ENCODE assay signal across 12 cellular contexts in the genomic region with DNA sequence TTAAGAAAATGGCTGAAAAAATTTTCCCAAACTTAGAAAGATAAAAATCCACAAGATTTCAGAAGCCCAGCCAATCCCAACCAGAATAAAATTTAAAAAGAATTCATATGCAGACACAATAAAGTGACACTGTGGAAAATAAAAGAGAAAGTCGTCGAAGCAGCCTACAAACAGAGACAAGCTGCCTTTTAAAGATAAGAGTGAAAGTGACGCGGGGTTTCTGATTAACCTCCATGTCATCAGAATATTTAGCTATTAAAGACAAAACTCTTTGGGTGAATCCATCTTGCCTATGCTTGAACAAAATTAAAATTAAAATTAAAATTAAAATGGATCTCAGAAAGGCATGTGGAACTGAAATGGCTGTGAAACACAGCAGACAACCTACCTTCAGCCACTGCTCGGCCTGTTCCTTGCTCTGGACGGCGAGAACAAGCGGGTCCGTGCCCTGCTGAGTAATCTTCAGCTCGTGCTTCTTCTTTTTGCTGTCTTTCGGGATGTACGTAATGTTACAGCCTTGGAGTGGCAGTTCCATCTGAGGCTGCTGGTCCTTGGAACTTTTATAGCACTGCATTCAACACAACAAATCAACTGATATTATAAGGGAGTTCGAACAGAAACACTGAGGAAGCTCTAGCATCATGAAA.
"Had no signal": no experiment of that assay in that cellular context is flagged by ENCODE, and none has a peak within 500 bp of the region (broad histone marks: within the 10 kb centered on the region; RNA-seq: fewer than 3 reads in every experiment).

No MANE protein-coding gene starts in this region.

- H3K4me3 Mint-ChIP-seq: activated naive CD4-positive, alpha-beta T cell treated with anti-CD3 and anti-CD28 coated beads, Interleukin-2, amount 10 ng/mL, durations not matched to agents 7 days and 5 days; natural killer cell treated with Interleukin-12 subunit alpha and Interleukin-12 subunit beta and Interleukin-15 and Interleukin-18, amount 100 ng/mL, for 72 hours; stimulated activated naive CD8-positive, alpha-beta T cell treated with anti-CD3 and anti-CD28 coated beads, Interleukin-15, amount 100 ng/mL, for 72 hours had no signal

- H3K4me3 ChIP-seq: mucosa of descending colon, ovary, thoracic aorta had no signal

- DNase-seq: activated CD4-positive, alpha-beta T cell treated with anti-CD3 and anti-CD28 coated beads for 4 hours; activated naive CD4-positive, alpha-beta T cell treated with anti-CD3 and anti-CD28 coated beads, Interleukin-2, amount 10 ng/mL, durations not matched to agents 7 days and 5 days; central memory CD4-positive, alpha-beta T cell; mucosa of descending colon; ovary; stimulated activated CD4-positive, alpha-beta T cell treated with anti-CD3 and anti-CD28 coated beads, Interleukin-15, amount 100 ng/mL, for 24 hours; stimulated activated CD4-positive, alpha-beta T cell treated with anti-CD3 and anti-CD28 coated beads, Interleukin-4, amount 100 ng/mL, for 4 hours; stimulated activated naive CD8-positive, alpha-beta T cell treated with anti-CD3 and anti-CD28 coated beads, Interleukin-15, amount 100 ng/mL, for 72 hours; WERI-Rb-1 had no signal

- H3K36me3 ChIP-seq: ovary had no signal

- H3K27ac Mint-ChIP-seq: activated naive CD4-positive, alpha-beta T cell treated with anti-CD3 and anti-CD28 coated beads, Interleukin-2, amount 10 ng/mL, durations not matched to agents 7 days and 5 days; natural killer cell treated with Interleukin-12 subunit alpha and Interleukin-12 subunit beta and Interleukin-15 and Interleukin-18, amount 100 ng/mL, for 72 hours had no signal

- H3K27ac ChIP-seq: ovary, thoracic aorta, WERI-Rb-1 had no signal

- H3K4me1 Mint-ChIP-seq: activated naive CD4-positive, alpha-beta T cell treated with anti-CD3 and anti-CD28 coated beads, Interleukin-2, amount 10 ng/mL, durations not matched to agents 7 days and 5 days; stimulated activated naive CD8-positive, alpha-beta T cell treated with anti-CD3 and anti-CD28 coated beads, Interleukin-15, amount 100 ng/mL, for 72 hours had no signal

- H3K36me3 Mint-ChIP-seq: natural killer cell treated with Interleukin-12 subunit alpha and Interleukin-12 subunit beta and Interleukin-15 and Interleukin-18, amount 100 ng/mL, for 72 hours had no signal

- H3K27me3 Mint-ChIP-seq: activated naive CD4-positive, alpha-beta T cell treated with anti-CD3 and anti-CD28 coated beads, Interleukin-2, amount 10 ng/mL, durations not matched to agents 7 days and 5 days; stimulated activated naive CD8-positive, alpha-beta T cell treated with anti-CD3 and anti-CD28 coated beads, Interleukin-15, amount 100 ng/mL, for 72 hours had no signal

- ATAC-seq: esophagus mucosa; mucosa of descending colon; natural killer cell treated with Interleukin-12 subunit alpha and Interleukin-12 subunit beta and Interleukin-15 and Interleukin-18, amount 100 ng/mL, for 72 hours; stimulated activated naive CD8-positive, alpha-beta T cell treated with anti-CD3 and anti-CD28 coated beads, Interleukin-15, amount 100 ng/mL, for 72 hours had no signal

- H3K9me3 Mint-ChIP-seq: activated naive CD4-positive, alpha-beta T cell treated with anti-CD3 and anti-CD28 coated beads, Interleukin-2, amount 10 ng/mL, durations not matched to agents 7 days and 5 days; natural killer cell treated with Interleukin-12 subunit alpha and Interleukin-12 subunit beta and Interleukin-15 and Interleukin-18, amount 100 ng/mL, for 72 hours; stimulated activated naive CD8-positive, alpha-beta T cell treated with anti-CD3 and anti-CD28 coated beads, Interleukin-15, amount 100 ng/mL, for 72 hours had no signal

- H3K9me3 ChIP-seq: mucosa of descending colon, ovary, thoracic aorta had no signal

- H3K27me3 ChIP-seq: ovary had no signal
